In genomic region chr9:131702911-131703310, GRCh38 we compare ENCODE assay signal across 25 cellular contexts. TPM values are rescaled to one million over a fixed set of nuclear protein-coding genes. Genes with fewer than 3 reads are reported as not detected.
DNase-seq lines count a peak whose midpoint lies in the region; ATAC-seq, FAIRE-seq and TF ChIP-seq lines count a peak whose summit lies in the region.
"Had no signal": no experiment of that assay in that cellular context is flagged by ENCODE, and none has a peak within 500 bp of the region (broad histone marks: within the 10 kb centered on the region; RNA-seq: fewer than 3 reads in every experiment).

No MANE protein-coding gene starts in this region.

- no peaks in the 10 kb centered on the region for H3K9me2 ChIP-seq in OCI-LY1 (ENCODE audit: low read depth, low read length)

- H2AFZ ChIP-seq in OCI-LY1 (ENCODE audit: low read length) (no peak overlapping the region), H1 (ENCODE audit: low read length) (no peak overlapping the region)
- H2AFZ ChIP-seq: PC-9 had no signal

- H3K56ac ChIP-seq in H1 (replicated peaks; ENCODE audit: insufficient read length, low read depth, low read length) = no peak overlapping the region

- ATAC-seq in left ventricle myocardium superior (no peak), GM19455 (IDR thresholded peaks at IDR 0.05; ENCODE audit: unreplicated experiment) (no peak)
- no peak for ATAC-seq in stimulated activated memory B cell treated with anti-CD40 and anti-IgM and Interleukin-4, amounts not matched to agents 10 μg/mL and 1 μg/mL and 100 μg/mL, for 72 hours
- ATAC-seq: K562 had no signal

- peaks cover 55% of the 10 kb centered on the region for H3K36me3 Mint-ChIP-seq in stimulated activated memory B cell treated with anti-CD40 and anti-IgM and Interleukin-4, amounts not matched to agents 10 μg/mL and 1 μg/mL and 100 μg/mL, for 72 hours

- FAIRE-seq in H1 (lab: Jason Lieb, UNC) = no peak
- FAIRE-seq: D721Med, GM18507, K562 had no signal

- CTCF ChIA-PET in H1 (lab: Charles Lee; ENCODE audit: partially characterized antibody) (interaction anchor here (1.0 kb wide), 1 partner anchor 565 kb away, joined by 3 read pairs; no protein-coding TSS in a partner anchor), HEK293T (lab: Yijun Ruan, JAX) (no interaction called here)

- DNase-seq in left ventricle myocardium inferior (no peak), left ventricle myocardium superior (no peak), H1 (ENCODE audit: low read depth in 1 of 2, low spot score in 2 of 2) (no peak), AG20443 (ENCODE audit: low spot score) (no peak), HEK293T (ENCODE audit: extremely low spot score) (no peak)
- DNase-seq: 8988T; CD4-positive, CD25-positive, alpha-beta regulatory T cell; H7; Kasumi-1; NCI-H1105; NCI-H1436 treated with DMSO at 0.1 percent for 48 hours; NCI-H187 treated with DMSO at 0.1 percent for 48 hours; NCI-H524; NCI-H748 treated with DMSO at 0.1 percent for 48 hours; SHP77; T-helper 1 cell had no signal

- intact Hi-C loops in left ventricle myocardium inferior (cut with micrococcal nuclease) (no loop called here), left ventricle myocardium superior (cut with micrococcal nuclease) (no loop called here)

- H2BK12ac ChIP-seq in H1 (ENCODE audit: low read depth, low read length) = 0 out of 2 replicates have a peak overlapping the region, but pooled peaks have one; percentile 51

- TF ChIP-seq CTCF in left ventricle myocardium inferior (IDR thresholded peaks at IDR 0.05; ENCODE audit: borderline replicate concordance) (no peak), OCI-LY1 (IDR thresholded peaks at IDR 0.05; ENCODE audit: low read length) (no peak), H1 (IDR thresholded peaks at IDR 0.05; ENCODE audit: control extremely low read depth in 1 of 3, insufficient read depth in 1 of 3, low read depth in 1 of 3, low read length in 3 of 3) (no peak)

- no peak overlapping the region for H3K4me3 Mint-ChIP-seq in stimulated activated memory B cell treated with anti-CD40 and anti-IgM and Interleukin-4, amounts not matched to agents 10 μg/mL and 1 μg/mL and 100 μg/mL, for 72 hours
- H3K4me3 Mint-ChIP-seq: CD4-positive, CD25-positive, alpha-beta regulatory T cell had no signal

- no peak for TF ChIP-seq EP300 in H1 (IDR thresholded peaks at IDR 0.05; ENCODE audit: borderline replicate concordance in 1 of 2, low read depth in 2 of 2, low read length in 2 of 2)

- no peaks in the 10 kb centered on the region for H3K27me3 Mint-ChIP-seq in stimulated activated memory B cell treated with anti-CD40 and anti-IgM and Interleukin-4, amounts not matched to agents 10 μg/mL and 1 μg/mL and 100 μg/mL, for 72 hours
- H3K27me3 Mint-ChIP-seq: CD4-positive, CD25-positive, alpha-beta regulatory T cell had no signal

- no peak overlapping the region for H2BK20ac ChIP-seq in H1 (ENCODE audit: low read length)

- H3K4me2 ChIP-seq in OCI-LY1 (ENCODE audit: low read length) (no peak overlapping the region), H1 (ENCODE audit: insufficient read depth in 1 of 2, low read depth in 2 of 2, low read length in 2 of 2) (no peak overlapping the region)
- H3K4me2 ChIP-seq: PC-9 had no signal

- no peak overlapping the region for H3K14ac ChIP-seq in H1 (ENCODE audit: insufficient read length)

- no peak overlapping the region for H2BK5ac ChIP-seq in H1 (ENCODE audit: low read depth, low read length)

- peak overlapping the region; percentile 32; the same call in 1 of the 2 replicates for H2AK5ac ChIP-seq in H1 (ENCODE audit: low read depth, low read length)

- no peak overlapping the region for H4K8ac ChIP-seq in H1 (ENCODE audit: extremely low read depth, insufficient read depth, low read length)

- H3K18ac ChIP-seq in H1 (ENCODE audit: extremely low read depth, low read length) = no peak overlapping the region

- H3K23ac ChIP-seq in H1 (ENCODE audit: insufficient read length) = no peak overlapping the region

- H2BK120ac ChIP-seq in H1 (replicated peaks; ENCODE audit: low read depth, low read length) = no peak overlapping the region

- H3K79me1 ChIP-seq in H1 (ENCODE audit: low read depth, low read length) = peaks cover 3% of the 10 kb centered on the region

- H3K23me2 ChIP-seq in H1 (ENCODE audit: low read depth, low read length) = no peaks in the 10 kb centered on the region

- H3K4me1 Mint-ChIP-seq in stimulated activated memory B cell treated with anti-CD40 and anti-IgM and Interleukin-4, amounts not matched to agents 10 μg/mL and 1 μg/mL and 100 μg/mL, for 72 hours = peaks cover 97% of the 10 kb centered on the region

- H3F3A ChIP-seq in OCI-LY1 (ENCODE audit: insufficient read depth, low read length) = no peaks in the 10 kb centered on the region

- H3K27ac ChIP-seq in left ventricle myocardium inferior (replicated peaks) (peak overlapping the region; percentile 83), OCI-LY1 (ENCODE audit: low read depth, low read length, poor library complexity, severe bottlenecking) (peak overlapping the region; percentile 98), H1 (ENCODE audit: low read depth, low read length) (no peak overlapping the region)
- H3K27ac ChIP-seq: BLaER1, HL-60, PC-9 had no signal

- H2BK15ac ChIP-seq in H1 (ENCODE audit: low read length) = no peak overlapping the region

- H3K9ac ChIP-seq in OCI-LY1 (ENCODE audit: low read length) (no peak overlapping the region), H1 (replicated peaks in 1 of 4; ENCODE audit: extremely low read depth in 1 of 4, low read depth in 3 of 4, low read length in 3 of 4) (no peak overlapping the region; a peak in 1 of 7 replicates)
- H3K9ac ChIP-seq: BLaER1 had no signal

- H3K27me3 ChIP-seq in left ventricle myocardium inferior (ENCODE audit: low read depth) (no peaks in the 10 kb centered on the region), OCI-LY1 (ENCODE audit: insufficient read depth, low read length) (no peaks in the 10 kb centered on the region), H1 (replicated peaks in 1 of 4; ENCODE audit: control insufficient read depth in 3 of 4, extremely low read depth in 1 of 4, insufficient read depth in 3 of 4, low read length in 3 of 4) (no peaks in the 10 kb centered on the region)
- H3K27me3 ChIP-seq: BLaER1 had no signal

- peak overlapping the region; percentile 10 for H3K27ac Mint-ChIP-seq in stimulated activated memory B cell treated with anti-CD40 and anti-IgM and Interleukin-4, amounts not matched to agents 10 μg/mL and 1 μg/mL and 100 μg/mL, for 72 hours

- H3K4me1 ChIP-seq in left ventricle myocardium inferior (peaks cover 98% of the 10 kb centered on the region), OCI-LY1 (ENCODE audit: insufficient read depth, low read length, severe bottlenecking) (peaks cover 100% of the 10 kb centered on the region), H1 (replicated peaks in 1 of 4; ENCODE audit: control insufficient read depth in 3 of 4, insufficient read depth in 4 of 4, low read length in 3 of 4) (peaks cover 6 to 30% (median 22%) of the 10 kb centered on the region in 4 experiments)

- H3K79me2 ChIP-seq in OCI-LY1 (ENCODE audit: insufficient read depth, low read length) (peaks cover 65% of the 10 kb centered on the region), H1 (ENCODE audit: control insufficient read depth in 1 of 2, insufficient read depth in 2 of 2, low read length in 2 of 2) (peaks cover 0 to 70% of the 10 kb centered on the region in 2 experiments; a peak in 2 of 4 replicates)

- TF ChIP-seq POLR2A in H1 (IDR thresholded peaks at IDR 0.05; ENCODE audit: control extremely low read depth in 1 of 2, low read depth in 2 of 2, low read length in 2 of 2) = no peak

- no peak overlapping the region for H3K4ac ChIP-seq in H1 (replicated peaks; ENCODE audit: insufficient read length, low read depth, low read length)

- H4K20me1 ChIP-seq in OCI-LY1 (ENCODE audit: insufficient read depth, low read length) (no peaks in the 10 kb centered on the region), H1 (replicated peaks in 1 of 2; ENCODE audit: control insufficient read depth in 1 of 2, insufficient read depth in 2 of 2, low read length in 2 of 2) (peaks cover 0 to 4% of the 10 kb centered on the region in 2 experiments)

- H4K5ac ChIP-seq in H1 (ENCODE audit: insufficient read length, low read depth, low read length) = no peak overlapping the region

- no peaks in the 10 kb centered on the region for H3K36me3 ChIP-seq in left ventricle myocardium inferior
- H3K36me3 ChIP-seq in OCI-LY1 (ENCODE audit: insufficient read depth, low read length) = no peaks in the 10 kb centered on the region
- no peaks in the 10 kb centered on the region for H3K36me3 ChIP-seq in H1 (ENCODE audit: control insufficient read depth in 2 of 4, insufficient read depth in 4 of 4, low read length in 3 of 4)

- no peak for TF ChIP-seq RAD21 in H1 (IDR thresholded peaks at IDR 0.05 in 1 of 2, conservative IDR thresholded peaks at IDR 0.05 in 1 of 2; ENCODE audit: low read depth in 2 of 2, low read length in 2 of 2)

- H3K4me3 ChIP-seq in left ventricle myocardium inferior = peak overlapping the region; percentile 61
- H3K4me3 ChIP-seq in OCI-LY1 (ENCODE audit: low read depth, low read length, poor library complexity, severe bottlenecking) = no peak overlapping the region
- H3K4me3 ChIP-seq in H1 (ENCODE audit: extremely low read depth in 1 of 4, insufficient read depth in 2 of 4, low read depth in 3 of 4, low read length in 4 of 4) = no peak overlapping the region
- H3K4me3 ChIP-seq: BLaER1, K562, PC-9 had no signal

- no peaks in the 10 kb centered on the region for H3K9me3 Mint-ChIP-seq in stimulated activated memory B cell treated with anti-CD40 and anti-IgM and Interleukin-4, amounts not matched to agents 10 μg/mL and 1 μg/mL and 100 μg/mL, for 72 hours
- H3K9me3 Mint-ChIP-seq: CD4-positive, CD25-positive, alpha-beta regulatory T cell had no signal

- H4K91ac ChIP-seq in H1 (replicated peaks; ENCODE audit: insufficient read length, low read length) = no peak overlapping the region

- POLR2A ChIA-PET in H1 (lab: Charles Lee; ENCODE audit: partially characterized antibody) (no interaction called here), HEK293T (lab: Yijun Ruan, JAX) (no interaction called here)

- WGBS in H1 (ENCODE audit: extremely low coverage in 1 of 2, insufficient coverage in 1 of 2, insufficient read length in 1 of 2, insufficient replicate concordance in 2 of 2, low coverage in 1 of 2, low lambda C conversion rate in 2 of 2, missing lambda C conversion rate in 1 of 2), 2 experiments = 90% methylated on average over 8 of the region's 8 CpGs; no CpG with 5 or more reads in 1 of the 2 experiments

- H3K9me3 ChIP-seq in left ventricle myocardium inferior (replicated peaks) (no peaks in the 10 kb centered on the region), OCI-LY1 (ENCODE audit: low read length) (no peaks in the 10 kb centered on the region), H1 (ENCODE audit: insufficient read depth in 2 of 2, low read depth in 1 of 2, low read length in 1 of 2) (no peaks in the 10 kb centered on the region)
- H3K9me3 ChIP-seq: BLaER1 had no signal

RNA-seq across cellular contexts. Expression of gene RAPGEF1, which starts 37.0 kb away (rescaled TPM):
- 95.9 TPM for total RNA-seq in left ventricle myocardium inferior
- 156 TPM for total RNA-seq in left ventricle myocardium superior
- 73.8 and 78.9 TPM in 2 replicates for total RNA-seq in H1 (2021; fragmentation: NEBNext Ultra II Directional; extraction: Animal tissue kit (Norgen Biotek cat#: 25700))
- 29.7 and 38.2 TPM in 2 replicates for polyA plus RNA-seq in H1 (2011; rRNA removed)
- polyA plus RNA-seq in H1 (2011; cell fraction: cytosol; rRNA removed) = 28.4 TPM
- polyA plus RNA-seq in H1 (2011; cell fraction: nucleus; rRNA removed) = 54.3 TPM
- polyA plus RNA-seq in H1 (2012, experiment 1 of 2) = 39.8 to 47.1 TPM (median 45.5 TPM) in 4 replicates
- polyA plus RNA-seq in H1 (2012, experiment 2 of 2) = 36.6 TPM
- 43.6 TPM for polyA plus RNA-seq in H1 (2013, experiment 1 of 2)
- 46.5 TPM for polyA plus RNA-seq in H1 (2013, experiment 2 of 2)
- polyA minus RNA-seq in H1 (2011; rRNA and poly(A)+ RNA removed) = 30.4 and 36.4 TPM in 2 replicates
- polyA minus RNA-seq in H1 (2011; cell fraction: cytosol; rRNA and poly(A)+ RNA removed) = 22.6 TPM
- polyA minus RNA-seq in H1 (2011; cell fraction: nucleus; rRNA and poly(A)+ RNA removed) = 22.7 TPM
